ENCODE assay signal across 13 cellular contexts in genomic region chr7:121016976-121017375, GRCh38. TPM values are rescaled to one million over a fixed set of nuclear protein-coding genes. Genes with fewer than 3 reads are reported as not detected.
DNase-seq lines count a peak whose midpoint lies in the region; ATAC-seq and TF ChIP-seq lines count a peak whose summit lies in the region.
"Had no signal": no experiment of that assay in that cellular context is flagged by ENCODE, and none has a peak within 500 bp of the region (broad histone marks: within the 10 kb centered on the region; RNA-seq: fewer than 3 reads in every experiment).

No MANE protein-coding gene starts in this region.

- peak overlapping the region; percentile 79 for H3K27ac ChIP-seq in osteoblast (ENCODE audit: low read depth, low read length)
- peak overlapping the region in 1 of 2 donors; percentile 20 for H3K27ac ChIP-seq in aorta (ENCODE audit: low read depth in 1 of 2, low read length in 2 of 2)
- H3K27ac ChIP-seq: right lobe of liver had no signal

- H3K4me3 ChIP-seq in fibroblast of mammary gland (ENCODE audit: control insufficient read depth, low read depth, low read length) (no peak overlapping the region), osteoblast (ENCODE audit: insufficient read depth, low read length) (no peak overlapping the region), aorta (ENCODE audit: low read length in 2 of 2) (no peak overlapping the region)
- H3K4me3 ChIP-seq: right lobe of liver had no signal

- H3K79me2 ChIP-seq in osteoblast (ENCODE audit: insufficient read depth, low read length): peaks cover 8% of the 10 kb centered on the region

- H3K27me3 ChIP-seq in osteoblast (ENCODE audit: insufficient read depth, low read length) (no peaks in the 10 kb centered on the region), aorta (ENCODE audit: control insufficient read depth in 1 of 2, insufficient read depth in 2 of 2, low read length in 1 of 2) (no peaks in the 10 kb centered on the region)
- H3K27me3 ChIP-seq: right lobe of liver had no signal

- H3K36me3 ChIP-seq in osteoblast (ENCODE audit: insufficient read depth, low read length) (no peaks in the 10 kb centered on the region), aorta (ENCODE audit: control insufficient read depth in 1 of 2, insufficient read depth in 2 of 2, low read length in 1 of 2) (no peaks in the 10 kb centered on the region)
- H3K36me3 ChIP-seq: right lobe of liver had no signal

- 42 to 45% methylated on average over 2 of the region's 2 CpGs for WGBS in aorta, 2 donors

- peaks cover 46% of the 10 kb centered on the region for H3K4me1 ChIP-seq in osteoblast (ENCODE audit: insufficient read depth, low read length)
- peaks cover 2 to 7% of the 10 kb centered on the region in 2 donors for H3K4me1 ChIP-seq in aorta (ENCODE audit: control insufficient read depth in 1 of 2, insufficient read depth in 2 of 2, low read length in 2 of 2)

- peak; percentile 75 for ATAC-seq in Right ventricle myocardium inferior
- peak; percentile 56 for ATAC-seq in aorta (ENCODE audit: low FRiP score)
- no peak for ATAC-seq in HG03280 (IDR thresholded peaks at IDR 0.05; ENCODE audit: unreplicated experiment)
- ATAC-seq: activated CD4-positive, alpha-beta T cell treated with anti-CD3 and anti-CD28 coated beads for 36 hours; activated T-cell treated with anti-CD3 and anti-CD28 coated beads, Interleukin-2, amount 50 U/mL, for 72 hours had no signal

- TF ChIP-seq CTCF in fibroblast of mammary gland (conservative IDR thresholded peaks at IDR 0.05; ENCODE audit: control insufficient read depth, insufficient read depth, low read depth, low read length) (no peak), osteoblast (IDR thresholded peaks at IDR 0.05; ENCODE audit: extremely low read depth, low read depth, low read length) (no peak)

- H2AFZ ChIP-seq in osteoblast (ENCODE audit: low read length): no peak overlapping the region

- H3K4me2 ChIP-seq in osteoblast (ENCODE audit: insufficient read depth, low read length): peak overlapping the region; percentile 71

- H4K20me1 ChIP-seq in osteoblast (ENCODE audit: insufficient read depth, low read length): no peaks in the 10 kb centered on the region

- intact Hi-C loops in Right ventricle myocardium inferior (cut with DNase I) (no loop called here), cardiac septum (cut with DNase I) (no loop called here), aorta (cut with DNase I) (no loop called here)

- DNase-seq in Right ventricle myocardium inferior (ENCODE audit: missing footprints) (no peak), cardiac septum (ENCODE audit: low spot score) (no peak), fibroblast of mammary gland (ENCODE audit: low read depth) (peak; percentile 90), osteoblast (ENCODE audit: insufficient read length, low spot score, missing footprints) (no peak), aorta (no peak)
- no peak for DNase-seq in stimulated activated CD4-positive, alpha-beta T cell treated with anti-CD3 and anti-CD28 coated beads, Interleukin-2, amount 100 ng/mL, for 24 hours
- no peak for DNase-seq in activated T-cell treated with anti-CD3 and anti-CD28 coated beads, Interleukin-2, amount 50 U/mL, for 48 hours
- DNase-seq: activated CD4-positive, alpha-beta T cell treated with anti-CD3 and anti-CD28 coated beads for 36 hours; activated T-cell treated with anti-CD3 and anti-CD28 coated beads, Interleukin-2, amount 50 U/mL, for 72 hours; MM.1S; right lobe of liver had no signal

- H3K9me3 ChIP-seq in osteoblast (ENCODE audit: low read depth, low read length) (no peaks in the 10 kb centered on the region), aorta (ENCODE audit: control insufficient read depth, low read length) (no peaks in the 10 kb centered on the region)
- H3K9me3 ChIP-seq: right lobe of liver had no signal

RNA-seq across cellular contexts. Expression of gene CPED1, which starts 28.5 kb away (rescaled TPM):
- total RNA-seq in Right ventricle myocardium inferior: 27.5 TPM
- 48.7 TPM for total RNA-seq in cardiac septum
- 30.8 and 37.4 TPM in 2 replicates for total RNA-seq in osteoblast
- total RNA-seq in aorta: 100 to 1,000 TPM; 119 to 201 TPM
- polyA plus RNA-seq in aorta: 10 to 100 TPM; 35.3 to 39.5 TPM
- total RNA-seq: activated CD4-positive, alpha-beta T cell treated with anti-CD3 and anti-CD28 coated beads for 36 hours; activated T-cell treated with anti-CD3 and anti-CD28 coated beads, Interleukin-2, amount 50 U/mL, for 72 hours; OCI-LY7 had no signal
